Comparison of ENCODE assay signal across 25 cellular contexts in genomic region chr3:131081224-131081623, GRCh38.
"Had no signal": no experiment of that assay in that cellular context is flagged by ENCODE, and none has a peak within 500 bp of the region (broad histone marks: within the 10 kb centered on the region; RNA-seq: fewer than 3 reads in every experiment).

No MANE protein-coding gene starts in this region.

- H3K9me3 Mint-ChIP-seq: naive B cell; nephron; stimulated activated effector memory CD8-positive, alpha-beta T cell treated with anti-CD3 and anti-CD28 coated beads, Interleukin-12 subunit alpha, Interleukin-12 subunit beta, amount 100 ng/mL, for 72 hours had no signal

- ATAC-seq: left colon; left ventricle myocardium superior; pancreas; right cardiac atrium; stimulated activated effector memory CD8-positive, alpha-beta T cell treated with anti-CD3 and anti-CD28 coated beads, Interleukin-12 subunit alpha, Interleukin-12 subunit beta, amount 100 ng/mL, for 72 hours; stimulated activated naive CD8-positive, alpha-beta T cell treated with anti-CD3 and anti-CD28 coated beads, Interleukin-15, Interleukin-2, amounts not matched to agents 100 U/mL and 50 U/mL, for 24 hours had no signal

- H3K27ac Mint-ChIP-seq: nephron; progenitor cell of endocrine pancreas; stimulated activated effector memory CD8-positive, alpha-beta T cell treated with anti-CD3 and anti-CD28 coated beads, Interleukin-12 subunit alpha, Interleukin-12 subunit beta, amount 100 ng/mL, for 72 hours had no signal

- H3K36me3 Mint-ChIP-seq: naive B cell; stimulated activated effector memory CD8-positive, alpha-beta T cell treated with anti-CD3 and anti-CD28 coated beads, Interleukin-12 subunit alpha, Interleukin-12 subunit beta, amount 100 ng/mL, for 72 hours had no signal

- H3K4me3 ChIP-seq: dorsolateral prefrontal cortex, hepatocyte, lung, pancreas, smooth muscle cell, tibial artery, upper lobe of left lung, uterus had no signal

- H3K27me3 Mint-ChIP-seq: naive B cell, progenitor cell of endocrine pancreas had no signal

- H3K4me3 Mint-ChIP-seq: nephron; stimulated activated effector memory CD8-positive, alpha-beta T cell treated with anti-CD3 and anti-CD28 coated beads, Interleukin-12 subunit alpha, Interleukin-12 subunit beta, amount 100 ng/mL, for 72 hours had no signal

- H3K4me1 Mint-ChIP-seq: naive B cell; stimulated activated effector memory CD8-positive, alpha-beta T cell treated with anti-CD3 and anti-CD28 coated beads, Interleukin-12 subunit alpha, Interleukin-12 subunit beta, amount 100 ng/mL, for 72 hours had no signal

- DNase-seq: cortex of kidney; dorsolateral prefrontal cortex; effector CD8-positive, alpha-beta T cell; foreskin melanocyte; head of caudate nucleus; kidney; left colon; left ventricle myocardium superior; mesenchymal stem cell; naive B cell; occipital lobe; pancreas; right cardiac atrium; stimulated activated CD4-positive, alpha-beta T cell treated with anti-CD3 and anti-CD28 coated beads, Interleukin-4, amount 100 ng/mL, for 1 hour; stimulated activated CD8-positive, alpha-beta memory T cell treated with anti-CD3 and anti-CD28 coated beads, Interleukin-4, amount 100 ng/mL, for 48 hours; stimulated activated naive CD8-positive, alpha-beta T cell treated with anti-CD3 and anti-CD28 coated beads, Interleukin-15, Interleukin-2, amounts not matched to agents 100 U/mL and 50 U/mL, for 24 hours; tibial artery; upper lobe of left lung; uterus had no signal
